1 cellular context compared by ENCODE assay signal in the genomic region with DNA sequence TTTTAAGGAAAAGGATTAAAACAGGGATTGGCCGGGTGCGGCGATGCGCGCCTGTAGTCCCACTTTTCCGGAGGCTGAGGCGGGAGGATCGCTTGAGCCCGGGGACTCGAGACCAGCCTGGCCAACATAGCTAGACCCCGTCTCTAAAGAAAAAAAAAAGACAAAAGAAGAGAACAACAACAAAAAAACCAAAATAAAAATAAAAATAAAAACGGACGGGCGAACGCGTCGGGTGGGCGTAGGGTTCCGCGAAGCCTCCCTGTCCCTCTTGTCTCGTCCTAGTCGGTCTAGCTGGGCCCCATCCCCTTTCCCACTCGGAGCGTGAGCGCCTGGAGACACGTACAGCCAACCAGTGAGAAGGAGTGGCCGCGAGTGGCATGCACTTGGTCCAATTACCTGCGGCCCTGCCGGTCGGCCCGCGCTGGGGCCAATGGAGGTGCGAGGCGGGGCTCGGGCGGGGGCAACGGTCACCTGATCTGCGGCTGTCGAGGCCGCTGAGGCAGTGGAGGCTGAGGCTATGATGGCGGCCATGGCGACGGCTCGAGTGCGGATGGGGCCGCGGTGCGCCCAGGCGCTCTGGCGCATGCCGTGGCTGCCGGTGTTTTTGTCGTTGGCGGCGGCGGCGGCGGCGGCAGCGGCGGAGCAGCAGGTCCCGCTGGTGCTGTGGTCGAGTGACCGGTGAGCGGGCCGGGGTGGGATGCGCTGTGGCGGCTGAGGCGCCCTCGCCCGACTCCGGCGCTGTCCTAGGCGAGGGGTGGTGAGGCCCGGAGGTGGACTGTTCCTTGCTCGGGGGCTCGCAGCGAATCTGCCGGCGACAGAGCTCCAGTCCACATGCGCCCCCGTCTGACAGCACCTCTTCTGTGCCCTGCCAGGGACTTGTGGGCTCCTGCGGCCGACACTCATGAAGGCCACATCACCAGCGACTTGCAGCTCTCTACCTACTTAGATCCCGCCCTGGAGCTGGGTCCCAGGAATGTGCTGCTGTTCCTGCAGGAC.
A peak's percentile ranks its signal among the peaks of the same experiment; 100 is the strongest.
TF ChIP-seq lines count a peak whose summit lies in the region.

A gene with protein sequence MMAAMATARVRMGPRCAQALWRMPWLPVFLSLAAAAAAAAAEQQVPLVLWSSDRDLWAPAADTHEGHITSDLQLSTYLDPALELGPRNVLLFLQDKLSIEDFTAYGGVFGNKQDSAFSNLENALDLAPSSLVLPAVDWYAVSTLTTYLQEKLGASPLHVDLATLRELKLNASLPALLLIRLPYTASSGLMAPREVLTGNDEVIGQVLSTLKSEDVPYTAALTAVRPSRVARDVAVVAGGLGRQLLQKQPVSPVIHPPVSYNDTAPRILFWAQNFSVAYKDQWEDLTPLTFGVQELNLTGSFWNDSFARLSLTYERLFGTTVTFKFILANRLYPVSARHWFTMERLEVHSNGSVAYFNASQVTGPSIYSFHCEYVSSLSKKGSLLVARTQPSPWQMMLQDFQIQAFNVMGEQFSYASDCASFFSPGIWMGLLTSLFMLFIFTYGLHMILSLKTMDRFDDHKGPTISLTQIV (plus strand): TSS at position 502 of the 996 bp plus-strand sequence. CDS start 16 bp downstream, at position 518.

TF ChIP-seq in GM12878, 131 proteins besides CTCF, POLR2A, EP300 and RAD21 (continued from another document and continues in another):
- TF ChIP-seq CBFB (IDR thresholded peaks at IDR 0.05; ENCODE audit: low read depth) (0 out of 2 replicates have a peak, but pooled peaks have one; percentile 40), BHLHE40 (IDR thresholded peaks at IDR 0.05; ENCODE audit: borderline replicate concordance in 1 of 2, low read depth in 2 of 2, low read length in 1 of 2) (peak; percentile 66 to 93), CREB1 (IDR thresholded peaks at IDR 0.05; ENCODE audit: low read depth) (0 out of 2 replicates have a peak, but pooled peaks have one; percentile 21), ATF7 (IDR thresholded peaks at IDR 0.05; ENCODE audit: low read depth) (no peak), NFYA (IDR thresholded peaks at IDR 0.05; ENCODE audit: borderline replicate concordance, low read depth, low read length) (peak; percentile 27; the same call in 1 of the 2 replicates), ZNF384 (IDR thresholded peaks at IDR 0.05; ENCODE audit: borderline replicate concordance, low read depth, low read length) (no peak), TAF1 (IDR thresholded peaks at IDR 0.05; ENCODE audit: borderline replicate concordance, low read depth, low read length) (peak; percentile 46; the same call in 1 of the 2 replicates), NFIC (IDR thresholded peaks at IDR 0.05; ENCODE audit: low read depth, low read length) (no peak), ZNF207 (IDR thresholded peaks at IDR 0.05; ENCODE audit: borderline replicate concordance) (no peak), RFX5 (IDR thresholded peaks at IDR 0.05; ENCODE audit: low read depth, low read length) (peak; percentile 66; the same call in 1 of the 2 replicates), NR2C2 (IDR thresholded peaks at IDR 0.05; ENCODE audit: borderline replicate concordance, control insufficient read depth, insufficient read length, low read depth) (no peak), TARDBP (IDR thresholded peaks at IDR 0.05; ENCODE audit: borderline replicate concordance) (no peak), DPF2 (IDR thresholded peaks at IDR 0.05) (peak; percentile 98), IKZF2 (IDR thresholded peaks at IDR 0.05) (peak in 1 of 2 experiments; percentile 31; a peak in 1 of 4 replicates), IKZF1 (conservative IDR thresholded peaks at IDR 0.05) (peak; percentile 58), NBN (IDR thresholded peaks at IDR 0.05) (peak; percentile 74), MXI1 (IDR thresholded peaks at IDR 0.05; ENCODE audit: low read depth, low read length) (no peak), RCOR1 (conservative IDR thresholded peaks at IDR 0.05; ENCODE audit: low read depth, low read length) (no peak), NR2F1 (conservative IDR thresholded peaks at IDR 0.05) (0 out of 2 replicates have a peak, but pooled peaks have one; percentile 40), CREM (IDR thresholded peaks at IDR 0.05; ENCODE audit: low read depth) (0 out of 2 replicates have a peak, but pooled peaks have one; percentile 40), YBX1 (IDR thresholded peaks at IDR 0.05) (no peak), YY1 (IDR thresholded peaks at IDR 0.05; ENCODE audit: low read depth, low read length) (peak; percentile 95), FOXM1 (IDR thresholded peaks at IDR 0.05; ENCODE audit: low read depth, low read length) (no peak), RAD51 (IDR thresholded peaks at IDR 0.05) (peak; percentile 55; the same call in 1 of the 2 replicates), RUNX3 (IDR thresholded peaks at IDR 0.05; ENCODE audit: low read length) (peak; percentile 70), SMARCA5 (IDR thresholded peaks at IDR 0.05) (peak; percentile 50; the same call in 1 of the 2 replicates), NR2C1 (IDR thresholded peaks at IDR 0.05) (0 out of 2 replicates have a peak, but pooled peaks have one; percentile 8), CHD4 (IDR thresholded peaks at IDR 0.05) (no peak), SMAD5 (IDR thresholded peaks at IDR 0.05; ENCODE audit: low read depth) (no peak), FOS (IDR thresholded peaks at IDR 0.05; ENCODE audit: borderline replicate concordance, extremely low read depth, insufficient read length) (peak; percentile 64), KLF5 (IDR thresholded peaks at IDR 0.05; ENCODE audit: partially characterized antibody) (no peak), NRF1 (conservative IDR thresholded peaks at IDR 0.05; ENCODE audit: low read depth, low read length) (no peak)
- TF ChIP-seq, protein P1, sequence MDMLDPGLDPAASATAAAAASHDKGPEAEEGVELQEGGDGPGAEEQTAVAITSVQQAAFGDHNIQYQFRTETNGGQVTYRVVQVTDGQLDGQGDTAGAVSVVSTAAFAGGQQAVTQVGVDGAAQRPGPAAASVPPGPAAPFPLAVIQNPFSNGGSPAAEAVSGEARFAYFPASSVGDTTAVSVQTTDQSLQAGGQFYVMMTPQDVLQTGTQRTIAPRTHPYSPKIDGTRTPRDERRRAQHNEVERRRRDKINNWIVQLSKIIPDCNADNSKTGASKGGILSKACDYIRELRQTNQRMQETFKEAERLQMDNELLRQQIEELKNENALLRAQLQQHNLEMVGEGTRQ (IDR thresholded peaks at IDR 0.05; ENCODE audit: borderline replicate concordance, low read depth, low read length) = peak; percentile 42
- TF ChIP-seq, protein P2, sequence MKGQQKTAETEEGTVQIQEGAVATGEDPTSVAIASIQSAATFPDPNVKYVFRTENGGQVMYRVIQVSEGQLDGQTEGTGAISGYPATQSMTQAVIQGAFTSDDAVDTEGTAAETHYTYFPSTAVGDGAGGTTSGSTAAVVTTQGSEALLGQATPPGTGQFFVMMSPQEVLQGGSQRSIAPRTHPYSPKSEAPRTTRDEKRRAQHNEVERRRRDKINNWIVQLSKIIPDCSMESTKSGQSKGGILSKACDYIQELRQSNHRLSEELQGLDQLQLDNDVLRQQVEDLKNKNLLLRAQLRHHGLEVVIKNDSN (IDR thresholded peaks at IDR 0.05; ENCODE audit: borderline replicate concordance, extremely low read length, insufficient read depth, low read depth, low read length) = peak; percentile 87
- TF ChIP-seq, protein P3, sequence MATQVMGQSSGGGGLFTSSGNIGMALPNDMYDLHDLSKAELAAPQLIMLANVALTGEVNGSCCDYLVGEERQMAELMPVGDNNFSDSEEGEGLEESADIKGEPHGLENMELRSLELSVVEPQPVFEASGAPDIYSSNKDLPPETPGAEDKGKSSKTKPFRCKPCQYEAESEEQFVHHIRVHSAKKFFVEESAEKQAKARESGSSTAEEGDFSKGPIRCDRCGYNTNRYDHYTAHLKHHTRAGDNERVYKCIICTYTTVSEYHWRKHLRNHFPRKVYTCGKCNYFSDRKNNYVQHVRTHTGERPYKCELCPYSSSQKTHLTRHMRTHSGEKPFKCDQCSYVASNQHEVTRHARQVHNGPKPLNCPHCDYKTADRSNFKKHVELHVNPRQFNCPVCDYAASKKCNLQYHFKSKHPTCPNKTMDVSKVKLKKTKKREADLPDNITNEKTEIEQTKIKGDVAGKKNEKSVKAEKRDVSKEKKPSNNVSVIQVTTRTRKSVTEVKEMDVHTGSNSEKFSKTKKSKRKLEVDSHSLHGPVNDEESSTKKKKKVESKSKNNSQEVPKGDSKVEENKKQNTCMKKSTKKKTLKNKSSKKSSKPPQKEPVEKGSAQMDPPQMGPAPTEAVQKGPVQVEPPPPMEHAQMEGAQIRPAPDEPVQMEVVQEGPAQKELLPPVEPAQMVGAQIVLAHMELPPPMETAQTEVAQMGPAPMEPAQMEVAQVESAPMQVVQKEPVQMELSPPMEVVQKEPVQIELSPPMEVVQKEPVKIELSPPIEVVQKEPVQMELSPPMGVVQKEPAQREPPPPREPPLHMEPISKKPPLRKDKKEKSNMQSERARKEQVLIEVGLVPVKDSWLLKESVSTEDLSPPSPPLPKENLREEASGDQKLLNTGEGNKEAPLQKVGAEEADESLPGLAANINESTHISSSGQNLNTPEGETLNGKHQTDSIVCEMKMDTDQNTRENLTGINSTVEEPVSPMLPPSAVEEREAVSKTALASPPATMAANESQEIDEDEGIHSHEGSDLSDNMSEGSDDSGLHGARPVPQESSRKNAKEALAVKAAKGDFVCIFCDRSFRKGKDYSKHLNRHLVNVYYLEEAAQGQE (IDR thresholded peaks at IDR 0.05; ENCODE audit: low read depth, low read length) = no peak
- TF ChIP-seq, protein P4, sequence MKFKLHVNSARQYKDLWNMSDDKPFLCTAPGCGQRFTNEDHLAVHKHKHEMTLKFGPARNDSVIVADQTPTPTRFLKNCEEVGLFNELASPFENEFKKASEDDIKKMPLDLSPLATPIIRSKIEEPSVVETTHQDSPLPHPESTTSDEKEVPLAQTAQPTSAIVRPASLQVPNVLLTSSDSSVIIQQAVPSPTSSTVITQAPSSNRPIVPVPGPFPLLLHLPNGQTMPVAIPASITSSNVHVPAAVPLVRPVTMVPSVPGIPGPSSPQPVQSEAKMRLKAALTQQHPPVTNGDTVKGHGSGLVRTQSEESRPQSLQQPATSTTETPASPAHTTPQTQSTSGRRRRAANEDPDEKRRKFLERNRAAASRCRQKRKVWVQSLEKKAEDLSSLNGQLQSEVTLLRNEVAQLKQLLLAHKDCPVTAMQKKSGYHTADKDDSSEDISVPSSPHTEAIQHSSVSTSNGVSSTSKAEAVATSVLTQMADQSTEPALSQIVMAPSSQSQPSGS (IDR thresholded peaks at IDR 0.05; ENCODE audit: low read length) = no peak
- TF ChIP-seq, protein P5, sequence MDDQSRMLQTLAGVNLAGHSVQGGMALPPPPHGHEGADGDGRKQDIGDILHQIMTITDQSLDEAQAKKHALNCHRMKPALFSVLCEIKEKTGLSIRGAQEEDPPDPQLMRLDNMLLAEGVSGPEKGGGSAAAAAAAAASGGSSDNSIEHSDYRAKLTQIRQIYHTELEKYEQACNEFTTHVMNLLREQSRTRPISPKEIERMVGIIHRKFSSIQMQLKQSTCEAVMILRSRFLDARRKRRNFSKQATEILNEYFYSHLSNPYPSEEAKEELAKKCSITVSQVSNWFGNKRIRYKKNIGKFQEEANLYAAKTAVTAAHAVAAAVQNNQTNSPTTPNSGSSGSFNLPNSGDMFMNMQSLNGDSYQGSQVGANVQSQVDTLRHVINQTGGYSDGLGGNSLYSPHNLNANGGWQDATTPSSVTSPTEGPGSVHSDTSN (IDR thresholded peaks at IDR 0.05; ENCODE audit: insufficient replicate concordance, low read depth, low read length) = peak; percentile 98
- TF ChIP-seq, protein P6, sequence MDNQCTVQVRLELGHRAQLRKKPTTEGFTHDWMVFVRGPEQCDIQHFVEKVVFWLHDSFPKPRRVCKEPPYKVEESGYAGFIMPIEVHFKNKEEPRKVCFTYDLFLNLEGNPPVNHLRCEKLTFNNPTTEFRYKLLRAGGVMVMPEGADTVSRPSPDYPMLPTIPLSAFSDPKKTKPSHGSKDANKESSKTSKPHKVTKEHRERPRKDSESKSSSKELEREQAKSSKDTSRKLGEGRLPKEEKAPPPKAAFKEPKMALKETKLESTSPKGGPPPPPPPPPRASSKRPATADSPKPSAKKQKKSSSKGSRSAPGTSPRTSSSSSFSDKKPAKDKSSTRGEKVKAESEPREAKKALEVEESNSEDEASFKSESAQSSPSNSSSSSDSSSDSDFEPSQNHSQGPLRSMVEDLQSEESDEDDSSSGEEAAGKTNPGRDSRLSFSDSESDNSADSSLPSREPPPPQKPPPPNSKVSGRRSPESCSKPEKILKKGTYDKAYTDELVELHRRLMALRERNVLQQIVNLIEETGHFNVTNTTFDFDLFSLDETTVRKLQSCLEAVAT (IDR thresholded peaks at IDR 0.05) = peak; percentile 91
- TF ChIP-seq, protein P7, sequence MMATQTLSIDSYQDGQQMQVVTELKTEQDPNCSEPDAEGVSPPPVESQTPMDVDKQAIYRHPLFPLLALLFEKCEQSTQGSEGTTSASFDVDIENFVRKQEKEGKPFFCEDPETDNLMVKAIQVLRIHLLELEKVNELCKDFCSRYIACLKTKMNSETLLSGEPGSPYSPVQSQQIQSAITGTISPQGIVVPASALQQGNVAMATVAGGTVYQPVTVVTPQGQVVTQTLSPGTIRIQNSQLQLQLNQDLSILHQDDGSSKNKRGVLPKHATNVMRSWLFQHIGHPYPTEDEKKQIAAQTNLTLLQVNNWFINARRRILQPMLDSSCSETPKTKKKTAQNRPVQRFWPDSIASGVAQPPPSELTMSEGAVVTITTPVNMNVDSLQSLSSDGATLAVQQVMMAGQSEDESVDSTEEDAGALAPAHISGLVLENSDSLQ (IDR thresholded peaks at IDR 0.05) = peak; percentile 99
- TF ChIP-seq, protein P8, sequence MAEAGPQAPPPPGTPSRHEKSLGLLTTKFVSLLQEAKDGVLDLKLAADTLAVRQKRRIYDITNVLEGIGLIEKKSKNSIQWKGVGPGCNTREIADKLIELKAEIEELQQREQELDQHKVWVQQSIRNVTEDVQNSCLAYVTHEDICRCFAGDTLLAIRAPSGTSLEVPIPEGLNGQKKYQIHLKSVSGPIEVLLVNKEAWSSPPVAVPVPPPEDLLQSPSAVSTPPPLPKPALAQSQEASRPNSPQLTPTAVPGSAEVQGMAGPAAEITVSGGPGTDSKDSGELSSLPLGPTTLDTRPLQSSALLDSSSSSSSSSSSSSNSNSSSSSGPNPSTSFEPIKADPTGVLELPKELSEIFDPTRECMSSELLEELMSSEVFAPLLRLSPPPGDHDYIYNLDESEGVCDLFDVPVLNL (IDR thresholded peaks at IDR 0.05; ENCODE audit: low read depth, low read length) = no peak
- TF ChIP-seq, protein P9, sequence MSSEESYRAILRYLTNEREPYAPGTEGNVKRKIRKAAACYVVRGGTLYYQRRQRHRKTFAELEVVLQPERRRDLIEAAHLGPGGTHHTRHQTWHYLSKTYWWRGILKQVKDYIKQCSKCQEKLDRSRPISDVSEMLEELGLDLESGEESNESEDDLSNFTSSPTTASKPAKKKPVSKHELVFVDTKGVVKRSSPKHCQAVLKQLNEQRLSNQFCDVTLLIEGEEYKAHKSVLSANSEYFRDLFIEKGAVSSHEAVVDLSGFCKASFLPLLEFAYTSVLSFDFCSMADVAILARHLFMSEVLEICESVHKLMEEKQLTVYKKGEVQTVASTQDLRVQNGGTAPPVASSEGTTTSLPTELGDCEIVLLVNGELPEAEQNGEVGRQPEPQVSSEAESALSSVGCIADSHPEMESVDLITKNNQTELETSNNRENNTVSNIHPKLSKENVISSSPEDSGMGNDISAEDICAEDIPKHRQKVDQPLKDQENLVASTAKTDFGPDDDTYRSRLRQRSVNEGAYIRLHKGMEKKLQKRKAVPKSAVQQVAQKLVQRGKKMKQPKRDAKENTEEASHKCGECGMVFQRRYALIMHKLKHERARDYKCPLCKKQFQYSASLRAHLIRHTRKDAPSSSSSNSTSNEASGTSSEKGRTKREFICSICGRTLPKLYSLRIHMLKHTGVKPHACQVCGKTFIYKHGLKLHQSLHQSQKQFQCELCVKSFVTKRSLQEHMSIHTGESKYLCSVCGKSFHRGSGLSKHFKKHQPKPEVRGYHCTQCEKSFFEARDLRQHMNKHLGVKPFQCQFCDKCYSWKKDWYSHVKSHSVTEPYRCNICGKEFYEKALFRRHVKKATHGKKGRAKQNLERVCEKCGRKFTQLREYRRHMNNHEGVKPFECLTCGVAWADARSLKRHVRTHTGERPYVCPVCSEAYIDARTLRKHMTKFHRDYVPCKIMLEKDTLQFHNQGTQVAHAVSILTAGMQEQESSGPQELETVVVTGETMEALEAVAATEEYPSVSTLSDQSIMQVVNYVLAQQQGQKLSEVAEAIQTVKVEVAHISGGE (CRISPR knock-in tag; IDR thresholded peaks at IDR 0.05) = no peak
